In genomic region chr3:85360742-85361387, GRCh38 we compare ENCODE assay signal across 8 cellular contexts.
A peak's percentile ranks its signal among the peaks of the same experiment; 100 is the strongest.
DNase-seq lines count a peak whose midpoint lies in the region; ATAC-seq and TF ChIP-seq lines count a peak whose summit lies in the region.

No MANE protein-coding gene starts in this region.

- no peaks in the 10 kb centered on the region for H3K27me3 Mint-ChIP-seq in brain

- DNase-seq in NOMO-1 treated with DMSO at 0.1 percent for 48 hours (lab: John Stamatoyannopoulos, UW; ENCODE audit: unreplicated experiment): peak; percentile 10
- no peak for DNase-seq in NOMO-1 treated with dmso at 0.1 percent for 144 hours (lab: John Stamatoyannopoulos, UW; ENCODE audit: unreplicated experiment)
- DNase-seq in NCI-H345 (lab: John Stamatoyannopoulos, UW): peak; percentile 63
- DNase-seq in left lobe of liver (ENCODE audit: low spot score): peak; percentile 54

- H3K4me1 Mint-ChIP-seq in brain: peaks cover 5% of the 10 kb centered on the region

- ATAC-seq in HG03066 (IDR thresholded peaks at IDR 0.05; ENCODE audit: low read depth, unreplicated experiment): peak; percentile 62
- ATAC-seq in left lobe of liver: peak; percentile 99
- ATAC-seq in HG03135 (IDR thresholded peaks at IDR 0.05; ENCODE audit: unreplicated experiment): no peak
- ATAC-seq in HG02938 (IDR thresholded peaks at IDR 0.05; ENCODE audit: unreplicated experiment): no peak

- no peaks in the 10 kb centered on the region for H3K36me3 Mint-ChIP-seq in brain

- no peaks in the 10 kb centered on the region for H3K9me3 Mint-ChIP-seq in brain

- peak overlapping the region in 1 of 5 experiments; percentile 13 for H3K27ac Mint-ChIP-seq in brain

- peak; percentile 65 to 77 for TF ChIP-seq CTCF in brain (conservative IDR thresholded peaks at IDR 0.05)

- H3K4me3 Mint-ChIP-seq in brain: no peak overlapping the region

Comparison
In these comparisons a context has a peak if more than half of its experiments do, and no peak if none do; other contexts are left out.
1. ATAC-seq: peak in HG03066 (single experiment) and left lobe of liver (single experiment); none in HG03135 (single experiment) and HG02938 (single experiment).